Comparison of ENCODE assay signal across 26 cellular contexts in genomic region chr5:131246515-131246914, GRCh38.
"Had no signal": no experiment of that assay in that cellular context is flagged by ENCODE, and none has a peak within 500 bp of the region (broad histone marks: within the 10 kb centered on the region; RNA-seq: fewer than 3 reads in every experiment).

No MANE protein-coding gene starts in this region.

- ATAC-seq: natural killer cell; psoas muscle; right cardiac atrium; right lobe of liver; stimulated activated memory B cell treated with anti-CD40 and anti-IgM and Interleukin-4, amounts not matched to agents 10 μg/mL and 1 μg/mL and 100 μg/mL, for 72 hours; stimulated activated naive CD8-positive, alpha-beta T cell treated with anti-CD3 and anti-CD28 coated beads, Interleukin-15, amount 100 ng/mL, for 72 hours; stimulated activated naive CD8-positive, alpha-beta T cell treated with anti-CD3 and anti-CD28 coated beads, Interleukin-15, Interleukin-2, amounts not matched to agents 100 U/mL and 50 U/mL, for 24 hours; upper lobe of right lung had no signal

- H3K36me3 ChIP-seq: neural progenitor cell, ovary, right lobe of liver, sigmoid colon, suprapubic skin, tibial artery, transverse colon, upper lobe of right lung, uterus had no signal

- H3K27ac ChIP-seq: neural progenitor cell, ovary, parathyroid adenoma, psoas muscle, right lobe of liver, sigmoid colon, suprapubic skin, tibial artery, upper lobe of right lung, uterus had no signal

- H3K9me3 ChIP-seq: ovary, right lobe of liver, suprapubic skin, testis, uterus had no signal

- H3K9ac ChIP-seq: neural progenitor cell, parathyroid adenoma had no signal

- H3K27me3 ChIP-seq: neural progenitor cell, ovary, right lobe of liver, sigmoid colon, suprapubic skin, testis, tibial artery, transverse colon, upper lobe of right lung, uterus had no signal

- H3K4me1 ChIP-seq: neural progenitor cell, parathyroid adenoma, psoas muscle, right lobe of liver, sigmoid colon, suprapubic skin, tibial artery, uterus had no signal

- FAIRE-seq: small intestine had no signal

- H3K4me2 ChIP-seq: neural progenitor cell had no signal

- H3K4me3 ChIP-seq: neural progenitor cell, ovary, psoas muscle, right lobe of liver, sigmoid colon, suprapubic skin, testis, tibial artery, upper lobe of right lung, uterus had no signal

- H2AFZ ChIP-seq: neural progenitor cell, parathyroid adenoma had no signal

- H3K79me2 ChIP-seq: parathyroid adenoma had no signal

- DNase-seq: natural killer cell; occipital lobe; ovary; posterior cingulate gyrus; psoas muscle; right cardiac atrium; right lobe of liver; sigmoid colon; stimulated activated CD4-positive, alpha-beta T cell treated with anti-CD3 and anti-CD28 coated beads, Interleukin-1b, Interleukin-23, amount 100 ng/mL, for 48 hours; stimulated activated CD4-positive, alpha-beta T cell treated with anti-CD3 and anti-CD28 coated beads, Interleukin-4, amount 100 ng/mL, for 1 hour; stimulated activated CD4-positive, alpha-beta T cell treated with anti-CD3 and anti-CD28 coated beads, Interleukin-4, amount 100 ng/mL, for 4 hours; stimulated activated CD8-positive, alpha-beta memory T cell treated with anti-CD3 and anti-CD28 coated beads, Interleukin-4, amount 100 ng/mL, for 48 hours; stimulated activated naive CD4-positive, alpha-beta T cell; stimulated activated naive CD8-positive, alpha-beta T cell treated with anti-CD3 and anti-CD28 coated beads, Interleukin-15, amount 100 ng/mL, for 72 hours; stimulated activated naive CD8-positive, alpha-beta T cell treated with anti-CD3 and anti-CD28 coated beads, Interleukin-15, Interleukin-2, amounts not matched to agents 100 U/mL and 50 U/mL, for 24 hours; substantia nigra; testis; tibial artery; upper lobe of right lung; uterus had no signal
